In the genomic region with DNA sequence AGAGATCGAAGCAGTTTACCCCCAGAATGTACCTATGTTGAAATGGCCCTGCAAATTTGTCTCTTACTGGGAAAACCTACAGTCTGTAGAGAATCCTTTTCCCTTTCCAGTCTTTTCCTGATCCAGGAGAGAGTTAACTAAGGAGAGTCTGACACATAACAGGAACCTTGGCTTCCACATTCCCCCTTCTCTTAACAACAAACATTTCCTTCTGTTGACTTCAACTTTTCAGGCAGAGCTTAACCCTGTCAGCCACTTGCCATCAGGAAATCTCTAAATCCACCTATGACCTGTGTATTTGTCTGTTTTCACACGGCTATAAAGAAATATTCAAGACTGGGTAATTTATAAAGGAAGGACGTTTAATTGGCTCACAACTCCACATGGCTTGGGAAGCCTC, we compare ENCODE assay signal across 15 cellular contexts. TPM values are rescaled to one million over a fixed set of nuclear protein-coding genes. Genes with fewer than 3 reads are reported as not detected.
A peak's percentile ranks its signal among the peaks of the same experiment; 100 is the strongest.
DNase-seq lines count a peak whose midpoint lies in the region; ATAC-seq, FAIRE-seq and TF ChIP-seq lines count a peak whose summit lies in the region.
"Had no signal": no experiment of that assay in that cellular context is flagged by ENCODE, and none has a peak within 500 bp of the region (broad histone marks: within the 10 kb centered on the region; RNA-seq: fewer than 3 reads in every experiment).

No MANE protein-coding gene starts in this region.

- DNase-seq in endothelial cell of umbilical vein (ENCODE audit: low read depth, low spot score) (peak; percentile 50), thoracic aorta (ENCODE audit: low spot score) (no peak), Right ventricle myocardium inferior (ENCODE audit: missing footprints) (no peak), kidney glomerular epithelial cell (lab: John Stamatoyannopoulos, UW) (no peak)
- DNase-seq: NCI-H1417 treated with DMSO at 0.1 percent for 48 hours, NCI-H446, uterus had no signal

- H3K27me3 ChIP-seq in OCI-LY3 (ENCODE audit: low read depth, low read length): no peaks in the 10 kb centered on the region
- no peaks in the 10 kb centered on the region for H3K27me3 ChIP-seq in endothelial cell of umbilical vein (ENCODE audit: control insufficient read depth in 2 of 2, insufficient read depth in 2 of 2, low read length in 2 of 2)
- H3K27me3 ChIP-seq in mucosa of rectum (ENCODE audit: control insufficient read depth in 2 of 2, insufficient read depth in 2 of 2, low read length in 2 of 2): no peaks in the 10 kb centered on the region
- H3K27me3 ChIP-seq in thoracic aorta (replicated peaks; ENCODE audit: insufficient read depth): no peaks in the 10 kb centered on the region
- H3K27me3 ChIP-seq: heart left ventricle, uterus had no signal

- H3K9ac ChIP-seq in OCI-LY3 (ENCODE audit: low read length): no peak overlapping the region
- no peak overlapping the region for H3K9ac ChIP-seq in endothelial cell of umbilical vein (replicated peaks; ENCODE audit: extremely low read depth, insufficient read depth, low read length)
- no peak overlapping the region for H3K9ac ChIP-seq in mucosa of rectum (ENCODE audit: low read depth in 1 of 2, low read length in 2 of 2)

- intact Hi-C loops in endothelial cell of umbilical vein (cut with micrococcal nuclease): no loop called here
- intact Hi-C loops in Right ventricle myocardium inferior (cut with DNase I): no loop called here

- H3K4me1 ChIP-seq in OCI-LY3 (ENCODE audit: low read length) (peaks cover 56% of the 10 kb centered on the region), endothelial cell of umbilical vein (ENCODE audit: control insufficient read depth, extremely low read depth, insufficient read depth, low read length) (no peaks in the 10 kb centered on the region), mucosa of rectum (ENCODE audit: control insufficient read depth in 2 of 2, insufficient read depth in 2 of 2, low read length in 2 of 2) (peaks cover 8 to 10% of the 10 kb centered on the region in 2 donors), thoracic aorta (ENCODE audit: control insufficient read depth in 1 of 2, low read depth in 2 of 2) (peaks cover 0 to 10% of the 10 kb centered on the region in 2 donors)
- H3K4me1 ChIP-seq: uterus had no signal

- H3K36me3 ChIP-seq in OCI-LY3 (replicated peaks; ENCODE audit: low read depth, low read length): peaks cover 8% of the 10 kb centered on the region
- H3K36me3 ChIP-seq in endothelial cell of umbilical vein (ENCODE audit: control insufficient read depth in 2 of 2, extremely low read depth in 1 of 2, insufficient read depth in 2 of 2, low read length in 2 of 2): no peaks in the 10 kb centered on the region
- no peaks in the 10 kb centered on the region for H3K36me3 ChIP-seq in mucosa of rectum (ENCODE audit: control insufficient read depth in 2 of 2, insufficient read depth in 2 of 2, low read length in 2 of 2)
- H3K36me3 ChIP-seq in thoracic aorta: no peaks in the 10 kb centered on the region
- H3K36me3 ChIP-seq: heart left ventricle, uterus had no signal

- H3K4me2 ChIP-seq in OCI-LY3 (ENCODE audit: low read length) (peak overlapping the region; percentile 67; the same call in 1 of the 2 replicates), endothelial cell of umbilical vein (ENCODE audit: insufficient read depth, low read length) (no peak overlapping the region)

- no peak for FAIRE-seq in endothelial cell of umbilical vein (lab: Jason Lieb, UNC)

- no TSS peak for BruUV-seq in endothelial cell of umbilical vein (replicated peaks; lab: Mats Ljungman, UMichigan)

- ATAC-seq in thoracic aorta (ENCODE audit: insufficient number of reproducible peaks, low FRiP score, low read depth): no peak
- no peak for ATAC-seq in Right ventricle myocardium inferior
- ATAC-seq in HG03139 (IDR thresholded peaks at IDR 0.05; ENCODE audit: unreplicated experiment): no peak
- no peak for ATAC-seq in HG03196 (IDR thresholded peaks at IDR 0.05; ENCODE audit: unreplicated experiment)
- ATAC-seq: activated CD4-positive, CD25-positive, alpha-beta regulatory T cell treated with anti-CD3 and anti-CD28 coated beads, Interleukin-2, amount 50 U/mL, for 24 hours; heart left ventricle had no signal

- POLR2A ChIA-PET in endothelial cell of umbilical vein (lab: Charles Lee): no interaction called here

- peaks cover 19% of the 10 kb centered on the region for H3K9me3 ChIP-seq in OCI-LY3 (ENCODE audit: insufficient read depth, low read length)
- H3K9me3 ChIP-seq in endothelial cell of umbilical vein (replicated peaks; ENCODE audit: control insufficient read depth, insufficient read depth, low read length): no peaks in the 10 kb centered on the region
- no peaks in the 10 kb centered on the region for H3K9me3 ChIP-seq in mucosa of rectum (ENCODE audit: control insufficient read depth in 2 of 2, low read length in 2 of 2)
- no peaks in the 10 kb centered on the region for H3K9me3 ChIP-seq in thoracic aorta
- H3K9me3 ChIP-seq: uterus had no signal

- no peak for TF ChIP-seq CTCF in OCI-LY3 (IDR thresholded peaks at IDR 0.05; ENCODE audit: low read depth, low read length)
- TF ChIP-seq CTCF in endothelial cell of umbilical vein (IDR thresholded peaks at IDR 0.05; ENCODE audit: extremely low read depth in 1 of 2, insufficient read depth in 1 of 2, low read depth in 1 of 2, low read length in 2 of 2): no peak
- TF ChIP-seq CTCF in thoracic aorta (IDR thresholded peaks at IDR 0.05): no peak

- dilution Hi-C loops in endothelial cell of umbilical vein (cut with MboI; ENCODE audit: extremely low pct_ligation_motif_present, low sequenced_read_pairs): no loop called here

- TF ChIP-seq POLR2A in endothelial cell of umbilical vein (IDR thresholded peaks at IDR 0.05; ENCODE audit: low read depth, low read length): no peak

- H4K20me1 ChIP-seq in OCI-LY3 (ENCODE audit: insufficient read depth, low read length) (no peaks in the 10 kb centered on the region), endothelial cell of umbilical vein (replicated peaks; ENCODE audit: control insufficient read depth, extremely low read depth, insufficient read depth, low read length) (no peaks in the 10 kb centered on the region)

- H3K79me2 ChIP-seq in OCI-LY3 (ENCODE audit: low read length) (no peaks in the 10 kb centered on the region), endothelial cell of umbilical vein (ENCODE audit: control insufficient read depth, insufficient read depth, low read length) (no peaks in the 10 kb centered on the region)

- no peak overlapping the region for H3K4me3 ChIP-seq in OCI-LY3 (ENCODE audit: low read length)
- H3K4me3 ChIP-seq in endothelial cell of umbilical vein (replicated peaks in 1 of 3; ENCODE audit: insufficient read depth in 1 of 3, low read depth in 1 of 3, low read length in 3 of 3): no peak overlapping the region
- peak overlapping the region in 1 of 2 donors; percentile 37 for H3K4me3 ChIP-seq in mucosa of rectum (ENCODE audit: low read length in 2 of 2)
- peak overlapping the region; percentile 4 for H3K4me3 ChIP-seq in thoracic aorta
- H3K4me3 ChIP-seq: heart left ventricle, uterus had no signal

- no peaks in the 10 kb centered on the region for H3K9me1 ChIP-seq in endothelial cell of umbilical vein (replicated peaks; ENCODE audit: control insufficient read depth, extremely low read depth, insufficient read depth, low read length)

- H2AFZ ChIP-seq in OCI-LY3 (ENCODE audit: low read depth, low read length) (no peak overlapping the region), endothelial cell of umbilical vein (ENCODE audit: low read depth, low read length) (no peak overlapping the region)

- H3K27ac ChIP-seq in OCI-LY3 (ENCODE audit: low read length): peak overlapping the region; percentile 92
- no peak overlapping the region for H3K27ac ChIP-seq in endothelial cell of umbilical vein (ENCODE audit: insufficient read depth, low read depth, low read length)
- H3K27ac ChIP-seq in mucosa of rectum (ENCODE audit: low read depth in 2 of 2, low read length in 2 of 2): peak overlapping the region; percentile 32
- peak overlapping the region in 1 of 2 donors; percentile 9 for H3K27ac ChIP-seq in thoracic aorta

- CTCF ChIA-PET in endothelial cell of umbilical vein (lab: Charles Lee): no interaction called here

TF ChIP-seq in endothelial cell of umbilical vein, 7 proteins besides CTCF, POLR2A, EP300 and RAD21:
- no peak for TF ChIP-seq EZH2 (IDR thresholded peaks at IDR 0.05; ENCODE audit: borderline replicate concordance, low read depth, low read length, severe bottlenecking)
- no peak for TF ChIP-seq JUN (IDR thresholded peaks at IDR 0.05; ENCODE audit: borderline replicate concordance, insufficient read depth, insufficient read length, low read depth)
- no peak for TF ChIP-seq POLR2AphosphoS5 (IDR thresholded peaks at IDR 0.05; ENCODE audit: insufficient read depth, low read depth, low read length)
- TF ChIP-seq, protein P1, sequence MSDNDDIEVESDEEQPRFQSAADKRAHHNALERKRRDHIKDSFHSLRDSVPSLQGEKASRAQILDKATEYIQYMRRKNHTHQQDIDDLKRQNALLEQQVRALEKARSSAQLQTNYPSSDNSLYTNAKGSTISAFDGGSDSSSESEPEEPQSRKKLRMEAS (IDR thresholded peaks at IDR 0.05; ENCODE audit: insufficient read depth, insufficient read length): no peak
- TF ChIP-seq MYC (IDR thresholded peaks at IDR 0.05; ENCODE audit: low read depth, low read length): no peak
- no peak for TF ChIP-seq FOS (IDR thresholded peaks at IDR 0.05; ENCODE audit: borderline replicate concordance, insufficient read depth, low read length)
- TF ChIP-seq GATA2 (IDR thresholded peaks at IDR 0.05; ENCODE audit: insufficient read depth, insufficient read length, low read depth, low read length): no peak
TF ChIP-seq in endothelial cell of umbilical vein: peak in this region for 0.

RNA-seq across cellular contexts. Expression of a gene that starts 45.6 kb away (rescaled TPM):
- not detected in 2 replicates for total RNA-seq in endothelial cell of umbilical vein
- polyA plus RNA-seq in endothelial cell of umbilical vein: not detected in 2 replicates
- not detected in 2 replicates for polyA plus RNA-seq in endothelial cell of umbilical vein (2011; cell fraction: cytosol; rRNA removed)
- polyA plus RNA-seq in endothelial cell of umbilical vein (2011; cell fraction: nucleus; rRNA removed): not detected in 2 replicates
- not detected in 2 replicates for polyA plus RNA-seq in endothelial cell of umbilical vein (2012)
- polyA minus RNA-seq in endothelial cell of umbilical vein: not detected in 2 replicates
- polyA minus RNA-seq in endothelial cell of umbilical vein (2011; cell fraction: cytosol; rRNA and poly(A)+ RNA removed): not detected
- not detected in 2 replicates for polyA minus RNA-seq in endothelial cell of umbilical vein (2011; cell fraction: nucleus; rRNA and poly(A)+ RNA removed)
- total RNA-seq in thoracic aorta: not detected
- not detected for total RNA-seq in Right ventricle myocardium inferior
- total RNA-seq: cardiac septum, liver had no signal
- polyA plus RNA-seq: heart left ventricle, liver had no signal

RNA-seq across cellular contexts. Expression of a gene that starts 58.0 kb away (rescaled TPM):
- total RNA-seq in endothelial cell of umbilical vein (not detected in 2 replicates), thoracic aorta (1 to 10 TPM; 3.0 to 6.1 TPM), Right ventricle myocardium inferior (0.41 TPM)
- polyA plus RNA-seq in endothelial cell of umbilical vein: not detected in 2 replicates
- polyA plus RNA-seq in endothelial cell of umbilical vein (2011; cell fraction: cytosol; rRNA removed): not detected in 2 replicates
- not detected in 2 replicates for polyA plus RNA-seq in endothelial cell of umbilical vein (2011; cell fraction: nucleus; rRNA removed)
- not detected in 2 replicates for polyA plus RNA-seq in endothelial cell of umbilical vein (2012)
- not detected in 2 replicates for polyA minus RNA-seq in endothelial cell of umbilical vein
- 0.61 TPM for polyA minus RNA-seq in endothelial cell of umbilical vein (2011; cell fraction: cytosol; rRNA and poly(A)+ RNA removed)
- polyA minus RNA-seq in endothelial cell of umbilical vein (2011; cell fraction: nucleus; rRNA and poly(A)+ RNA removed): not detected in 2 replicates
